ENCODE assay signal across 1 cellular context in the genomic region with DNA sequence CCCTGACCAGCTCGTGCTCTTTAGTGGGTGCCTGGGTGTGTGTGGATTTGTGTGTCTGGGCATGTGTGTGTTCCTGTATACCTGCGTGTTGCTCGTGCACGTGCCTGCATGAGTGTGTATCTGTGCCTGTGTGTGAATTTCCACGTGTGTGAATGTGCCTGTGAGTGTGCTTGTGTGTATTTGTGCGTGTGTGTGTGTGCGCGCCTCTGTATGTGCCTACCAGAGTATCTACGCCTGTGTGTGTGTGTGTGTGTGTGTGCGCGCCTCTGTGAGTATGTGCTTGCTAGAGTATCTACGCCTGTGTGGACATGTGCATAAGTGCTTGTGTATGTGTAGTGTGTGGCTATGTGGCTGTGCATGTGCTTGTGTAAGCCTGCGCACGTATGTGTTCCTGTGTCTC.
TF ChIP-seq lines count a peak whose summit lies in the region.

No MANE protein-coding gene starts in this region.

TF ChIP-seq in HepG2, 621 proteins besides CTCF, POLR2A, EP300 and RAD21:
- TF ChIP-seq HMG20A (CRISPR knock-in tag; IDR thresholded peaks at IDR 0.05; ENCODE audit: borderline replicate concordance), result no peak
- TF ChIP-seq JUNB (CRISPR knock-in tag; IDR thresholded peaks at IDR 0.05; ENCODE audit: borderline replicate concordance), result 0 out of 2 replicates have a peak, but pooled peaks have one; percentile 18
- no peak for TF ChIP-seq ZSCAN9 (CRISPR knock-in tag; IDR thresholded peaks at IDR 0.05; ENCODE audit: borderline replicate concordance)
- 0 out of 2 replicates have a peak, but pooled peaks have one; percentile 27 for TF ChIP-seq ZNF251 (CRISPR knock-in tag; IDR thresholded peaks at IDR 0.05)
- peak; percentile 46; the same call in 1 of the 2 replicates for TF ChIP-seq MNT (IDR thresholded peaks at IDR 0.05)
- no peak for TF ChIP-seq SALL1 (CRISPR knock-in tag; IDR thresholded peaks at IDR 0.05)
- 0 out of 2 replicates have a peak, but pooled peaks have one; percentile 32 for TF ChIP-seq FOXO4 (CRISPR knock-in tag; conservative IDR thresholded peaks at IDR 0.05)
